In the genomic region with DNA sequence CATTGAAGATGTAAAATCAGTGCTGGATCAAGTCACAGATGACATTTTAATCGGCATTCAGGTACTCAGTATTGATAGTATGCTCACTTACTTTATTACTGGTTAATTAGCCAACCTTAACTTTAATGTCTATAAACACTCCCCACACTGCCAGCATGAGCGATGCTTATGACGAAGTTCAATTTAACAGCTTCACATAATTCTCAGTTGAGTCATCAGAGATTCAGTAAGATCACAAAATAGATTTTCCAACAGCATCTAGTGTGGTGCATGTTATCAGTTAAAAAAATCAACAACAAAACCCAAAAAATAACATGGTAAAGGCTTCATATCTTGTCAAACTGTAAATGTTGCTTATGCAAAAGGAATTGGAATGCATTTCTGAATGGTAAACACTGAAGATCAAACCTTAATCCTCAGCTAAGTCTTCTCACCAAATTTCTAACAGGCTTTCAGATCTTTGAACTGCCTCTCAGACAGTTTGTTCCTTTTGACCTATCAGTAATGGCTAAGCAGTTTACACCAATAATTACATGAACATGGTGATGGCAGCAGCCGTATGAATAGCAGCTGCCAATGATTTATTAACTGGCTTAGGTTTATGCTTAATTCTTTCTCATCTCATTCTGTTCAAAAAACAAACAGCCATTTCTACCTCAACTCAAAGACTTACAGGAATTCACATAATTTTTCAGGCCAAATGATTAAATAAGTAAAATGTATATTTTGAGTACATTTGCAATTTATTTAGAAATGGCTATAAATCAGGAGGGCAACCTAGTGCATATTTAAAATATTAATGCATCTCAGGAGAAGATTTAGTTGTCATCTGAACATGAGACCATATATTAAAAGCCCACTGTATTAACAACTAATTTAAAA, we compare ENCODE assay signal across 10 cellular contexts.
DNase-seq lines count a peak whose midpoint lies in the region; ATAC-seq and TF ChIP-seq lines count a peak whose summit lies in the region.
"Had no signal": no experiment of that assay in that cellular context is flagged by ENCODE, and none has a peak within 500 bp of the region (broad histone marks: within the 10 kb centered on the region; RNA-seq: fewer than 3 reads in every experiment).

No MANE protein-coding gene starts in this region.

- no peak for ATAC-seq in HG03432 (IDR thresholded peaks at IDR 0.05; ENCODE audit: unreplicated experiment)
- ATAC-seq: Right ventricle myocardium inferior had no signal

- POLR2A ChIA-PET in RWPE1 (lab: Yijun Ruan, JAX; ENCODE audit: low non-redundant PET): no interaction called here

- TF ChIP-seq CTCF in RWPE1 (conservative IDR thresholded peaks at IDR 0.05; ENCODE audit: low read depth): no peak
- TF ChIP-seq CTCF in fibroblast of mammary gland (conservative IDR thresholded peaks at IDR 0.05; ENCODE audit: control insufficient read depth, insufficient read depth, low read depth, low read length): no peak
- TF ChIP-seq CTCF in GM13976 (IDR thresholded peaks at IDR 0.05; ENCODE audit: borderline replicate concordance, control extremely low read depth, extremely low read depth, insufficient read depth, missing control alignments): no peak

- peak in 2 of 3 experiments; percentile 24 to 72 for DNase-seq in NCI-H1417 (lab: John Stamatoyannopoulos, UW)
- DNase-seq in NCI-H1417 treated with DMSO at 0.1 percent for 48 hours (lab: John Stamatoyannopoulos, UW): no peak
- peak; percentile 42 for DNase-seq in RWPE1 (ENCODE audit: low spot score)
- DNase-seq in fibroblast of mammary gland (ENCODE audit: low read depth): peak; percentile 78
- no peak for DNase-seq in substantia nigra (lab: John Stamatoyannopoulos, UW)
- no peak for DNase-seq in DMS114 treated with DMSO at 0.1 percent for 48 hours (lab: John Stamatoyannopoulos, UW; ENCODE audit: unreplicated experiment)
- DNase-seq in GM13976 (ENCODE audit: low spot score): no peak
- DNase-seq: naive B cell had no signal

- in situ Hi-C loops in GM13976 (cut with MboI; ENCODE audit: low sequenced_read_pairs, unreplicated experiment): no loop called here

- H3K4me3 ChIP-seq in fibroblast of mammary gland (ENCODE audit: control insufficient read depth, low read depth, low read length): no peak overlapping the region

- no peak overlapping the region for H3K27ac ChIP-seq in RWPE1
- peak overlapping the region; percentile 21 for H3K27ac ChIP-seq in substantia nigra (ENCODE audit: low read depth, low read length, poor library complexity, severe bottlenecking)

- CTCF ChIA-PET in RWPE1 (lab: Yijun Ruan, JAX): interaction anchor here (1.4 kb wide), 1 partner anchor 10 kb away, joined by 4 read pairs; no protein-coding TSS in a partner anchor

Comparison
In these comparisons a context has a peak if more than half of its experiments do, and no peak if none do; other contexts are left out.
1. DNase-seq: peak in NCI-H1417 (2 of 3), RWPE1 (single experiment) and fibroblast of mammary gland (single experiment); none in NCI-H1417 treated with DMSO at 0.1 percent for 48 hours (single experiment), substantia nigra (0 of 49), DMS114 treated with DMSO at 0.1 percent for 48 hours (single experiment) and GM13976 (single experiment).